In genomic region chr1:27400963-27401341, GRCh38 we compare ENCODE assay signal across 13 cellular contexts. TPM values are rescaled to one million over a fixed set of nuclear protein-coding genes. Genes with fewer than 3 reads are reported as not detected.
"Had no signal": no experiment of that assay in that cellular context is flagged by ENCODE, and none has a peak within 500 bp of the region (broad histone marks: within the 10 kb centered on the region; RNA-seq: fewer than 3 reads in every experiment).

No MANE protein-coding gene starts in this region.

- H3K4me3 Mint-ChIP-seq: activated T-helper 1 cell treated with anti-CD3 and anti-CD28 coated beads, Interleukin-12 subunit alpha, Interleukin-12 subunit beta, Interleukin-2, Interleukin-4 antibody, amounts not matched to agents 30 ng/mL and 10 ng/mL and 1 ng/mL, durations not matched to agents 14 hours and 24 hours and 36 hours; stimulated activated naive B cell treated with anti-CD40 and anti-IgM and Interleukin-4, amounts not matched to agents 10 μg/mL and 1 μg/mL and 100 μg/mL, for 72 hours; WTC11 had no signal

- ATAC-seq: foreskin keratinocyte; naive thymus-derived CD4-positive, alpha-beta T cell; right cardiac atrium; stimulated activated naive B cell treated with anti-CD40 and anti-IgM and Interleukin-4, amounts not matched to agents 10 μg/mL and 1 μg/mL and 100 μg/mL, for 72 hours; WTC11 had no signal

- H3K27ac Mint-ChIP-seq: activated T-helper 1 cell treated with anti-CD3 and anti-CD28 coated beads, Interleukin-12 subunit alpha, Interleukin-12 subunit beta, Interleukin-2, Interleukin-4 antibody, amounts not matched to agents 30 ng/mL and 10 ng/mL and 1 ng/mL, durations not matched to agents 14 hours and 24 hours and 36 hours had no signal

- H3K36me3 Mint-ChIP-seq: immature natural killer cell; naive thymus-derived CD4-positive, alpha-beta T cell; WTC11 had no signal

- DNase-seq: activated CD4-positive, alpha-beta T cell treated with anti-CD3 and anti-CD28 coated beads for 48 hours; activated naive CD4-positive, alpha-beta T cell; aorta; foreskin keratinocyte; immature natural killer cell; naive thymus-derived CD4-positive, alpha-beta T cell; right cardiac atrium; stimulated activated naive B cell treated with anti-CD40 and anti-IgM and Interleukin-4, amounts not matched to agents 10 μg/mL and 1 μg/mL and 100 μg/mL, for 72 hours; T-helper 1 cell; trophoblast cell had no signal

- H3K27me3 Mint-ChIP-seq: naive thymus-derived CD4-positive, alpha-beta T cell; stimulated activated naive B cell treated with anti-CD40 and anti-IgM and Interleukin-4, amounts not matched to agents 10 μg/mL and 1 μg/mL and 100 μg/mL, for 72 hours had no signal

- H3K9me3 Mint-ChIP-seq: activated T-helper 1 cell treated with anti-CD3 and anti-CD28 coated beads, Interleukin-12 subunit alpha, Interleukin-12 subunit beta, Interleukin-2, Interleukin-4 antibody, amounts not matched to agents 30 ng/mL and 10 ng/mL and 1 ng/mL, durations not matched to agents 14 hours and 24 hours and 36 hours; immature natural killer cell; naive thymus-derived CD4-positive, alpha-beta T cell; stimulated activated naive B cell treated with anti-CD40 and anti-IgM and Interleukin-4, amounts not matched to agents 10 μg/mL and 1 μg/mL and 100 μg/mL, for 72 hours; WTC11 had no signal

RNA-seq across cellular contexts. Expression of gene GPR3, which starts 8.5 kb away (rescaled TPM):
- polyA plus RNA-seq: immature natural killer cell had no signal

RNA-seq across cellular contexts. Expression of gene CD164L2, which starts 17.8 kb away (rescaled TPM):
- polyA plus RNA-seq: aorta; immature natural killer cell; naive thymus-derived CD4-positive, alpha-beta T cell; right cardiac atrium had no signal

RNA-seq across cellular contexts. Expression of gene FCN3, which starts 26.3 kb away (rescaled TPM):
- polyA plus RNA-seq: immature natural killer cell; naive thymus-derived CD4-positive, alpha-beta T cell; smooth muscle cell had no signal
